Comparison of ENCODE assay signal across 12 cellular contexts in genomic region chr22:35761037-35761436, GRCh38. TPM values are rescaled to one million over a fixed set of nuclear protein-coding genes. Genes with fewer than 3 reads are reported as not detected.
DNase-seq lines count a peak whose midpoint lies in the region; ATAC-seq and TF ChIP-seq lines count a peak whose summit lies in the region.
"Had no signal": no experiment of that assay in that cellular context is flagged by ENCODE, and none has a peak within 500 bp of the region (broad histone marks: within the 10 kb centered on the region; RNA-seq: fewer than 3 reads in every experiment).

No MANE protein-coding gene starts in this region.

- no peak overlapping the region for H3K4me3 Mint-ChIP-seq in endodermal cell

- H3K27ac ChIP-seq in endodermal cell (ENCODE audit: low read depth, low read length) (no peak overlapping the region), neuronal stem cell (replicated peaks; ENCODE audit: low read length) (no peak overlapping the region)
- H3K27ac ChIP-seq: SJCRH30, vagina had no signal

- H3K27ac Mint-ChIP-seq in endodermal cell = no peak overlapping the region

- TF ChIP-seq CTCF in endodermal cell (conservative IDR thresholded peaks at IDR 0.05) = peak; percentile 73

- ATAC-seq in GM19452 (IDR thresholded peaks at IDR 0.05; ENCODE audit: unreplicated experiment) (no peak), GM18498 (IDR thresholded peaks at IDR 0.05; ENCODE audit: unreplicated experiment) (no peak), GM19395 (IDR thresholded peaks at IDR 0.05; ENCODE audit: unreplicated experiment) (no peak)

- H3K4me2 ChIP-seq in neuronal stem cell (ENCODE audit: insufficient read depth, low read length, poor library complexity, severe bottlenecking) = no peak overlapping the region

- H2BK120ac ChIP-seq in neuronal stem cell (ENCODE audit: low read depth, low read length) = no peak overlapping the region

- 91% methylated on average over 1 of the region's 1 CpG; no CpG with 5 or more reads in 1 of the 2 experiments for WGBS in endodermal cell (ENCODE audit: insufficient coverage in 1 of 2, insufficient read length in 1 of 2), 2 experiments
- no CpG with 5 or more reads among the region's 1 CpG for WGBS in neuronal stem cell (ENCODE audit: extremely low coverage in 2 of 2, insufficient read length in 2 of 2, insufficient replicate concordance in 1 of 2), 2 donors

- H4K91ac ChIP-seq in neuronal stem cell (ENCODE audit: low read depth, low read length, poor library complexity) = no peak overlapping the region

- no peak overlapping the region for H3K14ac ChIP-seq in neuronal stem cell (ENCODE audit: low read length)

- H3K4me1 Mint-ChIP-seq in endodermal cell = no peaks in the 10 kb centered on the region

- H2AFZ ChIP-seq in neuronal stem cell (ENCODE audit: low read length) = no peak overlapping the region

- DNase-seq in ELR (ENCODE audit: low read depth) = peak; percentile 37
- DNase-seq in NCI-H69 (lab: John Stamatoyannopoulos, UW) = peak; percentile 42
- no peak for DNase-seq in endodermal cell
- peak; percentile 20 for DNase-seq in midbrain (lab: John Stamatoyannopoulos, UW)
- no peak for DNase-seq in neuronal stem cell (ENCODE audit: low spot score)
- DNase-seq: stimulated activated CD4-positive, alpha-beta T cell treated with anti-CD3 and anti-CD28 coated beads, Interleukin-4, amount 100 ng/mL, for 4 hours had no signal

- H2BK5ac ChIP-seq in neuronal stem cell (ENCODE audit: low read length) = no peak overlapping the region

- H3K27me3 Mint-ChIP-seq in endodermal cell (ENCODE audit: insufficient read depth) = no peaks in the 10 kb centered on the region

- H3K23ac ChIP-seq in neuronal stem cell (ENCODE audit: low read depth, low read length, poor library complexity) = no peak overlapping the region

- no peaks in the 10 kb centered on the region for H3K79me1 ChIP-seq in neuronal stem cell (ENCODE audit: low read depth, low read length)

- no peak overlapping the region for H2BK12ac ChIP-seq in neuronal stem cell (ENCODE audit: low read length)

- H3K9me3 ChIP-seq in endodermal cell (ENCODE audit: control insufficient read depth, low read length) (no peaks in the 10 kb centered on the region), neuronal stem cell (replicated peaks in 1 of 2; ENCODE audit: control insufficient read depth in 2 of 2, insufficient read depth in 1 of 2, low read depth in 1 of 2, low read length in 2 of 2) (no peaks in the 10 kb centered on the region)
- H3K9me3 ChIP-seq: SJCRH30, vagina had no signal

- H3K36me3 ChIP-seq in endodermal cell (ENCODE audit: control insufficient read depth, insufficient read depth, low read length) = peaks cover 82% of the 10 kb centered on the region
- H3K36me3 ChIP-seq in neuronal stem cell (replicated peaks in 1 of 2; ENCODE audit: control insufficient read depth in 2 of 2, insufficient read depth in 2 of 2, low read length in 2 of 2) = peaks cover 4 to 92% of the 10 kb centered on the region in 2 donors

- H3K4me3 ChIP-seq in endodermal cell (ENCODE audit: low read length) (no peak overlapping the region), neuronal stem cell (ENCODE audit: low read length in 2 of 2) (no peak overlapping the region)
- H3K4me3 ChIP-seq: SJCRH30, vagina had no signal

- H3K4me1 ChIP-seq in endodermal cell (ENCODE audit: control insufficient read depth, insufficient read depth, low read length) (no peaks in the 10 kb centered on the region), neuronal stem cell (ENCODE audit: control insufficient read depth in 2 of 2, insufficient read depth in 1 of 2, low read depth in 1 of 2, low read length in 2 of 2) (peaks cover 0 to 4% of the 10 kb centered on the region in 2 donors)
- H3K4me1 ChIP-seq: vagina had no signal

- H3K9ac ChIP-seq in endodermal cell (ENCODE audit: extremely low read depth, low read length, poor library complexity, severe bottlenecking) = no peak overlapping the region
- H3K9ac ChIP-seq in neuronal stem cell (ENCODE audit: low read depth, low read length, poor library complexity) = no peak overlapping the region

- no peaks in the 10 kb centered on the region for H3K27me3 ChIP-seq in endodermal cell (ENCODE audit: control insufficient read depth, insufficient read depth, low read length, poor library complexity, severe bottlenecking)
- H3K27me3 ChIP-seq in neuronal stem cell (ENCODE audit: control insufficient read depth in 3 of 3, insufficient read depth in 3 of 3, low read depth in 1 of 3, low read length in 3 of 3) = no peaks in the 10 kb centered on the region
- H3K27me3 ChIP-seq: SJCRH30, vagina had no signal

- no peak overlapping the region for H3K18ac ChIP-seq in neuronal stem cell (ENCODE audit: low read length)

- H2BK15ac ChIP-seq in neuronal stem cell (ENCODE audit: low read length) = no peak overlapping the region

- no peak overlapping the region for H2AK5ac ChIP-seq in neuronal stem cell (ENCODE audit: low read depth, low read length)

- no peaks in the 10 kb centered on the region for H3K9me3 Mint-ChIP-seq in endodermal cell

- peaks cover 45% of the 10 kb centered on the region for H3K36me3 Mint-ChIP-seq in endodermal cell (ENCODE audit: low read depth)

- no peak overlapping the region for H4K8ac ChIP-seq in neuronal stem cell (ENCODE audit: low read depth, low read length)

- H3K4ac ChIP-seq in neuronal stem cell (ENCODE audit: low read length) = no peak overlapping the region

RNA-seq across cellular contexts. Expression of gene APOL5, which starts 43.4 kb away (rescaled TPM):
- not detected for total RNA-seq in endodermal cell
- not detected for polyA plus RNA-seq in endodermal cell (2013, experiment 1 of 2)
- not detected for polyA plus RNA-seq in endodermal cell (2013, experiment 2 of 2)
- polyA plus RNA-seq in neuronal stem cell (2013, experiment 1 of 2) = not detected
- not detected for polyA plus RNA-seq in neuronal stem cell (2013, experiment 2 of 2)
- total RNA-seq: H4, SJCRH30, vagina had no signal

Comparison
In these comparisons a context has a peak if more than half of its experiments do, and no peak if none do; other contexts are left out.
1. DNase-seq: peak in ELR (single experiment), NCI-H69 (single experiment) and midbrain (single experiment); none in endodermal cell (single experiment) and neuronal stem cell (single experiment).